17 cellular contexts compared by ENCODE assay signal in the genomic region with DNA sequence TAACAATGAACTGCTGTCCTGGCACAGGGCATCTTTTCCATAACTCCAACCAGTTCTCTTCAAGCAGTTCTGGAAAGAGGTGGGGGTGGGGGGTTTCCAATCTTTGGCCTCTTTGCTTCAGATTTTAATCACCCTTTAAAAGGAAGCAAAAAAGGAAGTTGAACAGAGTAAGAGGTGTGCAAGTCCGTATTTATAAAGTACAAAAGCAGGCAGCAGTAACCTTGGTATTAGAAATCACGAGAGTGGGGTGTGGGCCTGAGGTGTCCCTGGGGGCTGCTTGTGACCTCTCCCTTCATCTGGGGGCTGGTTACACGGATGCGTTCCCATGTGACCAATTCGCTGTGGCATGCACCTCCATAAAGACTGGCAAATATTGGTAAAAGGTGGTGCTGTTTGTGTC.
DNase-seq lines count a peak whose midpoint lies in the region; TF ChIP-seq lines count a peak whose summit lies in the region.
"Had no signal": no experiment of that assay in that cellular context is flagged by ENCODE, and none has a peak within 500 bp of the region (broad histone marks: within the 10 kb centered on the region; RNA-seq: fewer than 3 reads in every experiment).

No MANE protein-coding gene starts in this region.

- H3K36me3 Mint-ChIP-seq in nephron progenitor cell (ENCODE audit: low read depth): peaks cover 45% of the 10 kb centered on the region

- no peaks in the 10 kb centered on the region for H3K9me3 Mint-ChIP-seq in nephron progenitor cell
- H3K9me3 Mint-ChIP-seq: CD8-positive, alpha-beta T cell; GM23338; HFFc6 had no signal

- H3K4me1 ChIP-seq in cardiac muscle cell (ENCODE audit: low read depth) (peaks cover 33% of the 10 kb centered on the region), Loucy (ENCODE audit: insufficient read depth, low read length, poor library complexity, severe bottlenecking) (peaks cover 51% of the 10 kb centered on the region), osteoblast (ENCODE audit: insufficient read depth, low read length) (no peaks in the 10 kb centered on the region)

- H3K9me3 ChIP-seq in cardiac muscle cell (ENCODE audit: low read depth) (no peaks in the 10 kb centered on the region), Loucy (ENCODE audit: insufficient read depth, low read depth, low read length) (no peaks in the 10 kb centered on the region), osteoblast (ENCODE audit: low read depth, low read length) (no peaks in the 10 kb centered on the region)
- H3K9me3 ChIP-seq: BLaER1 treated with 17β-estradiol and CSF1 and Interleukin-3, amounts not matched to agents 10 nM and 100 nM had no signal

- intact Hi-C loops in cardiac septum (cut with DNase I): no loop called here

- H3K27me3 Mint-ChIP-seq in nephron progenitor cell (ENCODE audit: low read depth, poor library complexity): no peaks in the 10 kb centered on the region

- H2AFZ ChIP-seq in Loucy (ENCODE audit: low read length) (no peak overlapping the region), osteoblast (ENCODE audit: low read length) (no peak overlapping the region)
- H2AFZ ChIP-seq: GM23338 had no signal

- H3K27me3 ChIP-seq in cardiac muscle cell (no peaks in the 10 kb centered on the region), Loucy (ENCODE audit: insufficient read depth, low read length, poor library complexity, severe bottlenecking) (no peaks in the 10 kb centered on the region), osteoblast (ENCODE audit: insufficient read depth, low read length) (no peaks in the 10 kb centered on the region)

- peaks cover 50% of the 10 kb centered on the region for H3K4me1 Mint-ChIP-seq in nephron progenitor cell

- no peak for TF ChIP-seq CTCF in cardiac muscle cell (IDR thresholded peaks at IDR 0.05; ENCODE audit: low read depth, low read length)
- TF ChIP-seq CTCF in Loucy (conservative IDR thresholded peaks at IDR 0.05; ENCODE audit: low read length): no peak
- TF ChIP-seq CTCF in nephron progenitor cell (IDR thresholded peaks at IDR 0.05): no peak
- TF ChIP-seq CTCF in osteoblast (IDR thresholded peaks at IDR 0.05; ENCODE audit: extremely low read depth, low read depth, low read length): no peak

- DNase-seq in cardiac muscle cell (ENCODE audit: low read depth in 1 of 2, low spot score in 1 of 2): no peak
- DNase-seq in cardiac septum (ENCODE audit: low spot score): no peak
- no peak for DNase-seq in nephron progenitor cell
- DNase-seq in osteoblast (ENCODE audit: insufficient read length, low spot score, missing footprints): no peak
- DNase-seq in NCI-H2196 treated with DMSO at 0.1 percent for 48 hours (lab: John Stamatoyannopoulos, UW; ENCODE audit: unreplicated experiment): no peak
- no peak for DNase-seq in GDM1 (lab: John Stamatoyannopoulos, UW)
- DNase-seq: Calu3; CD8-positive, alpha-beta T cell; GF-D8; H7; HFFc6 had no signal

- H3K9ac ChIP-seq in Loucy (ENCODE audit: low read depth, low read length, poor library complexity, severe bottlenecking): no peak overlapping the region
- H3K9ac ChIP-seq: BLaER1 treated with 17β-estradiol and CSF1 and Interleukin-3, amounts not matched to agents 10 nM and 100 nM had no signal

- no peaks in the 10 kb centered on the region for H3F3A ChIP-seq in Loucy (ENCODE audit: low read depth)

- H3K27ac ChIP-seq in cardiac muscle cell (peak overlapping the region; percentile 93), osteoblast (ENCODE audit: low read depth, low read length) (no peak overlapping the region)
- H3K27ac ChIP-seq: BLaER1 treated with 17β-estradiol and CSF1 and Interleukin-3, amounts not matched to agents 10 nM and 100 nM; HL-60 had no signal

- peak overlapping the region; percentile 12 for H3K4me2 ChIP-seq in Loucy (ENCODE audit: low read depth, low read length, poor library complexity, severe bottlenecking)
- no peak overlapping the region for H3K4me2 ChIP-seq in osteoblast (ENCODE audit: insufficient read depth, low read length)
- H3K4me2 ChIP-seq: GM23338 had no signal

- H4K20me1 ChIP-seq in Loucy (ENCODE audit: insufficient read depth, low read length, poor library complexity, severe bottlenecking) (no peaks in the 10 kb centered on the region), osteoblast (ENCODE audit: insufficient read depth, low read length) (no peaks in the 10 kb centered on the region)

- H3K9me2 ChIP-seq in Loucy (replicated peaks; ENCODE audit: low read depth, low read length): no peaks in the 10 kb centered on the region

- no peak overlapping the region for H3K4me3 Mint-ChIP-seq in nephron progenitor cell
- H3K4me3 Mint-ChIP-seq: B cell; CD8-positive, alpha-beta T cell; GM23338; HFFc6 had no signal

- H3K4me3 ChIP-seq in cardiac muscle cell (no peak overlapping the region), Loucy (ENCODE audit: low read length, poor library complexity, severe bottlenecking) (no peak overlapping the region), osteoblast (ENCODE audit: insufficient read depth, low read length) (no peak overlapping the region)
- H3K4me3 ChIP-seq: BLaER1 treated with 17β-estradiol and CSF1 and Interleukin-3, amounts not matched to agents 10 nM and 100 nM; GM23338; K562 had no signal

- H3K27ac Mint-ChIP-seq in nephron progenitor cell: peak overlapping the region; percentile 77
- H3K27ac Mint-ChIP-seq: B cell; CD8-positive, alpha-beta T cell; GM23338; HFFc6 had no signal

- H3K36me3 ChIP-seq in cardiac muscle cell: peaks cover 23% of the 10 kb centered on the region
- no peaks in the 10 kb centered on the region for H3K36me3 ChIP-seq in Loucy (ENCODE audit: insufficient read depth, low read length)
- no peaks in the 10 kb centered on the region for H3K36me3 ChIP-seq in osteoblast (ENCODE audit: insufficient read depth, low read length)

- H3K79me2 ChIP-seq in Loucy (ENCODE audit: insufficient read depth, low read length): no peaks in the 10 kb centered on the region
- no peaks in the 10 kb centered on the region for H3K79me2 ChIP-seq in osteoblast (ENCODE audit: insufficient read depth, low read length)
